Comparison of ENCODE assay signal across 8 cellular contexts in the genomic region with DNA sequence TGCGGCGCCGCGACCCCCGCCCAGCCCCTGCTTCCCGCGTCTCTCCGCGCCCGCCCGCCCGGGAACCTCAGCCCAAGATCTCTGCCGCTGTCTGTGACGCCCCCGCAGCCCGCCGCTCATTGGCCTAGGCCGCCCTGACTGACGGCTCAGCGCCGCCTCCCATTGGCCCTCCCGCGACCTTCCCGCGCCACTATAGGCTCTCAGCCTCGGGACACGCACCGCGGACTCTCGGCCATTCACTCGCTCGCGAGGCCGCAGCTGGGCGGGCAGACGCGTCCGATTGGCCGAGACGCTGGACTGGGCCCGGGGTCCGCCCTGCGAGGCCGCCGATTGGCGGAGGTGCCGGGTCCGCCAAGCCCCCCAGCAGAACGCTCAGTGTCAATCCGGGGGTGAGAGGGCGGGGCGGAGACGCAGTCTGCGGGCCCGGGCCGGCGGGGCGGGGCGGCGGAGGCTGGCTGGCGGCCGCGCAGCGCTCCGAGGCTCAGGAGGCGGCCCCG. TPM values are rescaled to one million over a fixed set of nuclear protein-coding genes. Genes with fewer than 3 reads are reported as not detected.
A peak's percentile ranks its signal among the peaks of the same experiment; 100 is the strongest.
DNase-seq lines count a peak whose midpoint lies in the region; ATAC-seq, FAIRE-seq and TF ChIP-seq lines count a peak whose summit lies in the region.

A gene (minus strand): TSS at position 95 of the 497 bp plus-strand sequence. CDS start 215 bp downstream, outside the sequence.

- no peaks in the 10 kb centered on the region for H3K9me3 Mint-ChIP-seq in brain

- ATAC-seq in GM18867 (IDR thresholded peaks at IDR 0.05; ENCODE audit: unreplicated experiment) (peak; percentile 87), HG03103 (IDR thresholded peaks at IDR 0.05; ENCODE audit: low read depth, unreplicated experiment) (peak; percentile 78), sciatic nerve (peak; percentile 95)

- peak; percentile 53 for FAIRE-seq in A204.1 (lab: Jason Lieb, UNC)

- H3K4me1 Mint-ChIP-seq in brain = peaks cover 54% of the 10 kb centered on the region

- DNase-seq in NCI-H2171 (lab: John Stamatoyannopoulos, UW) (peak; percentile 97), UCSD-AML1 (lab: John Stamatoyannopoulos, UW; ENCODE audit: unreplicated experiment) (peak; percentile 99), iPS DF 4.7 (ENCODE audit: extremely low read depth, low spot score) (peak; percentile 90), sciatic nerve (ENCODE audit: low spot score) (peak; percentile 99)

- TF ChIP-seq CTCF in brain (conservative IDR thresholded peaks at IDR 0.05) = no peak

- H3K27ac Mint-ChIP-seq in brain = peak within 1 kb of the TSS; percentile 96 to 99 (median 99)

- no peaks in the 10 kb centered on the region for H3K36me3 Mint-ChIP-seq in brain

- intact Hi-C loops in sciatic nerve (cut with DNase I) = no loop called here

- peak within 1 kb of the TSS; percentile 92 to 98 (median 96) for H3K4me3 Mint-ChIP-seq in brain

- peaks cover 7% of the 10 kb centered on the region for H3K27me3 Mint-ChIP-seq in brain

RNA-seq across cellular contexts. Expression of the gene that starts here (rescaled TPM):
- 235 TPM for polyA plus RNA-seq in brain (ENCODE audit: insufficient read depth, low read depth, low replicate concordance)
- 78.0 TPM for total RNA-seq in sciatic nerve

Comparison
In these comparisons a context has a peak if more than half of its experiments do, and no peak if none do; other contexts are left out.
1. Peak in every context shown above with its lines: DNase-seq and ATAC-seq.